Comparison of ENCODE assay signal across 20 cellular contexts in the genomic region with DNA sequence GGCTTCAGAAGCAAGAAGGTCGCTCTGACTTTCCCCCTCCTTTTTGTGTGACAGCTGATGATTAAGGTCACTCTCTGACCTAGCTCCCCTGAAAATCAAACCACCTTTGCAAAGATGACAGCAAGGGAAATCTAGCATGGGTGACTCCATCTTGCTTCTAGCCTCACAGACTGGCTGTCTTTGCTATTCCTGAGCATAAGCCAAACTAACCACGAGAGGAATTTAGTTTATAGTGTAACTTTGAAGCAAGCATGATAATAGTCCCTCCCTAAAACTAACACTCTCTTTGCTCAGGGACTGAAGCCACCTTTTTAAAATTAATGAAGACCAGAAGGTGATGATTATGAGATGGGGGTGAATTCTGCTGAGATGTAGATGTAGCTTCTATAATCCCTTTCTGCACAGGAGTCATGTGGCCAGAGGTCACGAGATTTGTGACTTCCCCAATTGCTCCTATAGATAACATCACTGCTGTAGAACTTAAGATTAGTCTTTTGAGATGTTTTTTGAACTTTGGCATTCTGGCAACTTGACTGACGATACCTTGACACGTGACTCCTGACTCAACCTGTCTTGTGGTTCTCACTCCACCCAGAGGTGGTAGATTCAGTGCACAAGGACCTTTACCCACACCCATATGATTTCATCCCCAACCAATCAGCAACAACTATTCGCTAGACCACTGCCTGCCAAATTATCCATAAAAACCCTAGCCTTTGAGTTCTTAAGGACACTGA.
"Had no signal": no experiment of that assay in that cellular context is flagged by ENCODE, and none has a peak within 500 bp of the region (broad histone marks: within the 10 kb centered on the region; RNA-seq: fewer than 3 reads in every experiment).

No MANE protein-coding gene starts in this region.

- H3K4me3 Mint-ChIP-seq: activated B cell treated with CpG ODN at 0.5 μM for 24 hours; activated CD4-positive, alpha-beta T cell treated with anti-CD3 and anti-CD28 coated beads, Interleukin-2, amount 10 ng/mL, durations not matched to agents 7 days and 5 days; natural killer cell treated with Interleukin-12 subunit alpha and Interleukin-12 subunit beta and Interleukin-15 and Interleukin-18, amount 100 ng/mL, for 72 hours had no signal

- H3K36me3 ChIP-seq: esophagus muscularis mucosa, right atrium auricular region, suprapubic skin, upper lobe of left lung had no signal

- H3K4me1 ChIP-seq: right atrium auricular region, suprapubic skin had no signal

- H3K4me3 ChIP-seq: body of pancreas, esophagus muscularis mucosa, right atrium auricular region, suprapubic skin, upper lobe of left lung had no signal

- H3K27me3 ChIP-seq: body of pancreas, esophagus muscularis mucosa, right atrium auricular region, suprapubic skin, upper lobe of left lung had no signal

- ATAC-seq: body of pancreas; left ventricle myocardium superior; natural killer cell treated with Interleukin-12 subunit alpha and Interleukin-12 subunit beta and Interleukin-15 and Interleukin-18, amount 100 ng/mL, for 72 hours had no signal

- DNase-seq: activated B cell treated with CpG ODN at 0.5 μM for 24 hours; activated CD4-positive, alpha-beta T cell treated with anti-CD3 and anti-CD28 coated beads, Interleukin-2, amount 10 ng/mL, durations not matched to agents 7 days and 5 days; activated naive CD4-positive, alpha-beta T cell treated with Interleukin-2 at 50 U/mL for 16 hours; body of pancreas; caudate nucleus; cortex of kidney; effector CD4-positive, alpha-beta T cell; glutamatergic neuron; left ventricle myocardium superior; mesenchymal stem cell; stimulated activated CD4-positive, alpha-beta T cell treated with anti-CD3 and anti-CD28 coated beads, Interleukin-15, amount 100 ng/mL, for 24 hours; stimulated activated CD4-positive, alpha-beta T cell treated with anti-CD3 and anti-CD28 coated beads, Interleukin-4, amount 100 ng/mL, for 1 hour; stimulated activated naive CD4-positive, alpha-beta T cell; SW 1271; upper lobe of left lung had no signal

- H3K4me1 Mint-ChIP-seq: activated B cell treated with CpG ODN at 0.5 μM for 24 hours; activated CD4-positive, alpha-beta T cell treated with anti-CD3 and anti-CD28 coated beads, Interleukin-2, amount 10 ng/mL, durations not matched to agents 7 days and 5 days had no signal

- H3K9me3 Mint-ChIP-seq: activated B cell treated with CpG ODN at 0.5 μM for 24 hours; activated CD4-positive, alpha-beta T cell treated with anti-CD3 and anti-CD28 coated beads, Interleukin-2, amount 10 ng/mL, durations not matched to agents 7 days and 5 days; natural killer cell treated with Interleukin-12 subunit alpha and Interleukin-12 subunit beta and Interleukin-15 and Interleukin-18, amount 100 ng/mL, for 72 hours had no signal

- H3K27me3 Mint-ChIP-seq: progenitor cell of endocrine pancreas had no signal

- H3K9me3 ChIP-seq: body of pancreas, esophagus muscularis mucosa, right atrium auricular region, suprapubic skin, upper lobe of left lung had no signal

- H3K27ac Mint-ChIP-seq: activated B cell treated with CpG ODN at 0.5 μM for 24 hours; activated CD4-positive, alpha-beta T cell treated with anti-CD3 and anti-CD28 coated beads, Interleukin-2, amount 10 ng/mL, durations not matched to agents 7 days and 5 days; natural killer cell treated with Interleukin-12 subunit alpha and Interleukin-12 subunit beta and Interleukin-15 and Interleukin-18, amount 100 ng/mL, for 72 hours; progenitor cell of endocrine pancreas had no signal

- H3K27ac ChIP-seq: body of pancreas, esophagus muscularis mucosa, right atrium auricular region, suprapubic skin, upper lobe of left lung had no signal
